12 cellular contexts compared by ENCODE assay signal in genomic region chr15:49627407-49627877, GRCh38. TPM values are rescaled to one million over a fixed set of nuclear protein-coding genes. Genes with fewer than 3 reads are reported as not detected.
DNase-seq lines count a peak whose midpoint lies in the region; ATAC-seq, FAIRE-seq and TF ChIP-seq lines count a peak whose summit lies in the region.
"Had no signal": no experiment of that assay in that cellular context is flagged by ENCODE, and none has a peak within 500 bp of the region (broad histone marks: within the 10 kb centered on the region; RNA-seq: fewer than 3 reads in every experiment).

No MANE protein-coding gene starts in this region.

- no peak overlapping the region for H3K27ac ChIP-seq in small intestine (ENCODE audit: low read depth in 1 of 2, low read length in 1 of 2)
- H3K27ac ChIP-seq in psoas muscle: no peak overlapping the region
- H3K27ac ChIP-seq: ascending aorta, C4-2B had no signal

- H3K4me3 ChIP-seq in adipocyte (ENCODE audit: low read length): no peak overlapping the region
- H3K4me3 ChIP-seq in small intestine (ENCODE audit: low read depth in 1 of 2, low read length in 2 of 2): no peak overlapping the region
- H3K4me3 ChIP-seq in psoas muscle: no peak overlapping the region
- H3K4me3 ChIP-seq: ascending aorta had no signal

- H3K27me3 ChIP-seq in adipocyte (replicated peaks; ENCODE audit: control insufficient read depth, insufficient read depth, low read length) (no peaks in the 10 kb centered on the region), small intestine (ENCODE audit: control insufficient read depth in 2 of 2, insufficient read depth in 2 of 2, low read length in 2 of 2) (no peaks in the 10 kb centered on the region), psoas muscle (ENCODE audit: insufficient read depth in 3 of 3, low read length in 2 of 3) (no peaks in the 10 kb centered on the region)
- H3K27me3 ChIP-seq: ascending aorta had no signal

- H3K9me3 ChIP-seq in adipocyte (ENCODE audit: control insufficient read depth, low read length) (peaks cover 12% of the 10 kb centered on the region), small intestine (ENCODE audit: control insufficient read depth, low read depth) (no peaks in the 10 kb centered on the region), psoas muscle (no peaks in the 10 kb centered on the region)

- H3K4me1 ChIP-seq in adipocyte (ENCODE audit: control insufficient read depth, insufficient read depth, low read length): peaks cover 34% of the 10 kb centered on the region
- peaks cover 0 to 5% of the 10 kb centered on the region in 2 donors for H3K4me1 ChIP-seq in small intestine (ENCODE audit: control insufficient read depth in 2 of 2, insufficient read depth in 1 of 2, low read depth in 1 of 2, low read length in 1 of 2)
- peaks cover 8% of the 10 kb centered on the region for H3K4me1 ChIP-seq in psoas muscle

- no peak for TF ChIP-seq CTCF in psoas muscle (IDR thresholded peaks at IDR 0.05)

- FAIRE-seq in HTR-8/SVneo (lab: Jason Lieb, UNC) (no peak), small intestine (lab: Jason Lieb, UNC) (no peak)

- ATAC-seq in psoas muscle (no peak), HG03039 (IDR thresholded peaks at IDR 0.05; ENCODE audit: unreplicated experiment) (no peak)
- ATAC-seq: naive thymus-derived CD4-positive, alpha-beta T cell had no signal

- intact Hi-C loops in psoas muscle (cut with DNase I): loop anchor here in 1 of 2 donors (10.0 kb wide), 1 partner anchor 473 kb away; the partner anchor contains the start of gene COPS2

- DNase-seq in AG08395 (ENCODE audit: low spot score): peak; percentile 41
- peak; percentile 10 for DNase-seq in HTR-8/SVneo (ENCODE audit: insufficient read length, low spot score)
- DNase-seq in adipocyte (ENCODE audit: low read depth): peak; percentile 58
- peak; percentile 69 for DNase-seq in glomerular visceral epithelial cell (ENCODE audit: extremely low spot score)
- DNase-seq in small intestine: no peak
- no peak for DNase-seq in psoas muscle
- no peak for DNase-seq in NCI-H446 (lab: John Stamatoyannopoulos, UW)
- DNase-seq: activated CD8-positive, alpha-beta memory T cell treated with anti-CD3 and anti-CD28 coated beads, Interleukin-2, amount 50 U/mL, for 48 hours; naive thymus-derived CD4-positive, alpha-beta T cell had no signal

- no peak overlapping the region for H3K9ac ChIP-seq in adipocyte (ENCODE audit: low read length)

- H3K36me3 ChIP-seq in adipocyte (ENCODE audit: control insufficient read depth, insufficient read depth, low read length, severe bottlenecking) (peaks cover 73% of the 10 kb centered on the region), small intestine (ENCODE audit: control insufficient read depth in 2 of 2, insufficient read depth in 2 of 2, low read length in 2 of 2) (peaks cover 0 to 4% of the 10 kb centered on the region in 2 donors), psoas muscle (ENCODE audit: insufficient read depth in 1 of 2, low read depth in 1 of 2) (peaks cover 2 to 62% of the 10 kb centered on the region in 2 donors)

- 82 to 84% (median 82%) methylated on average over 1 of the region's 1 CpG for WGBS in small intestine, 3 donors
- WGBS in psoas muscle, 3 donors: 69 to 88% (median 77%) methylated on average over 1 of the region's 1 CpG

RNA-seq across cellular contexts. Expression of gene DTWD1, which starts 6.6 kb away (rescaled TPM):
- polyA plus RNA-seq in small intestine: 10 to 100 TPM in 1 of 3 donors, 1 to 10 TPM in 2; 5.8 to 14.1 (median 7.8) TPM
- 10 to 100 TPM; 11.9 to 17.9 (median 13.5) TPM for total RNA-seq in psoas muscle
- 10 to 100 TPM; 12.1 to 25.5 (median 13.4) TPM for polyA plus RNA-seq in psoas muscle

RNA-seq across cellular contexts. Expression of gene FAM227B, which starts 6.8 kb away (rescaled TPM):
- polyA plus RNA-seq in small intestine: 1 to 10 TPM; 1.6 to 4.3 (median 2.0) TPM
- 10 to 100 TPM in 1 of 4 donors, 1 to 10 TPM in 3; 6.5 to 11.9 (median 7.0) TPM for total RNA-seq in psoas muscle
- 1 to 10 TPM; 2.7 to 9.3 (median 6.2) TPM for polyA plus RNA-seq in psoas muscle
- total RNA-seq: ascending aorta had no signal

Comparison
In these comparisons a context has a peak if more than half of its experiments do, and no peak if none do; other contexts are left out.
1. DNase-seq: peak in AG08395 (single experiment), HTR-8/SVneo (single experiment), adipocyte (single experiment) and glomerular visceral epithelial cell (single experiment); none in small intestine (single experiment), psoas muscle (0 of 2) and NCI-H446 (0 of 2).